15 cellular contexts compared by ENCODE assay signal in the genomic region with DNA sequence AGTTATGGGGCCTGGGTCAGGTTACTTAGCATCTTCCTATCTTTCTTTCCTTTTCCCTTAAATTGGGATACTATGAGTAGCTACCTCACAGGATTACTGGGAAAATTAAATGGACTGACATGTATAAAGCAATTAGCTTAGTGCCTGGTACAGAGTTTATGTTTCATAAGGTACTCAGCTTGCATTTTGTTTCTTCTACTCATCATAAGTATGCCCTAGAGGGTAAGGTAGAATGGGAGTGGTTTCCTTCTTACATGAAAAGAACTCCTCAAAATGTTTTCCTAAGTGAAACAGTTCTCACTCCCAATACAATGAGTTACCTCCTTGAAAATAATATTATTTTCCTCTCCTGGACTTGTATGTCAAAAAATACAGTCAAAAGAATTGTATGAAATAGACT.
DNase-seq lines count a peak whose midpoint lies in the region; ATAC-seq and TF ChIP-seq lines count a peak whose summit lies in the region.
"Had no signal": no experiment of that assay in that cellular context is flagged by ENCODE, and none has a peak within 500 bp of the region (broad histone marks: within the 10 kb centered on the region; RNA-seq: fewer than 3 reads in every experiment).

No MANE protein-coding gene starts in this region.

- no peak overlapping the region; the same call in 1 of the 2 replicates for H3K4me2 ChIP-seq in OCI-LY3 (ENCODE audit: low read length)
- H3K4me2 ChIP-seq: BLaER1 treated with 17β-estradiol and CSF1 and Interleukin-3, amounts not matched to agents 10 nM and 100 nM had no signal

- DNase-seq in HPDE6-E6E7 (ENCODE audit: extremely low spot score): peak; percentile 7
- peak; percentile 59 for DNase-seq in epithelial cell of esophagus (ENCODE audit: low read depth)
- DNase-seq in renal cortical epithelial cell (ENCODE audit: low read depth): peak; percentile 27
- DNase-seq in NCI-H146 treated with DMSO at 0.1 percent for 48 hours (lab: John Stamatoyannopoulos, UW; ENCODE audit: unreplicated experiment): no peak
- no peak for DNase-seq in HT-29 (ENCODE audit: low spot score)
- DNase-seq: Calu3; CD8-positive, alpha-beta T cell; DMS79 treated with DMSO at 0.1 percent for 48 hours; GF-D8; GOT3; H7 had no signal

- no peak for TF ChIP-seq CTCF in OCI-LY3 (IDR thresholded peaks at IDR 0.05; ENCODE audit: low read depth, low read length)
- TF ChIP-seq CTCF in epithelial cell of esophagus (IDR thresholded peaks at IDR 0.05; ENCODE audit: insufficient read depth, low read depth, low read length, missing control alignments): no peak

- H3K36me3 ChIP-seq in OCI-LY3 (replicated peaks; ENCODE audit: low read depth, low read length): peaks cover 19% of the 10 kb centered on the region
- H3K36me3 ChIP-seq: BLaER1 treated with 17β-estradiol and CSF1 and Interleukin-3, amounts not matched to agents 10 nM and 100 nM had no signal

- no peaks in the 10 kb centered on the region for H3K27me3 ChIP-seq in OCI-LY3 (ENCODE audit: low read depth, low read length)
- H3K27me3 ChIP-seq: BLaER1 treated with 17β-estradiol and CSF1 and Interleukin-3, amounts not matched to agents 10 nM and 100 nM had no signal

- peaks cover 67% of the 10 kb centered on the region for H3K4me1 ChIP-seq in OCI-LY3 (ENCODE audit: low read length)

- H4K20me1 ChIP-seq in OCI-LY3 (ENCODE audit: insufficient read depth, low read length): no peaks in the 10 kb centered on the region
- H4K20me1 ChIP-seq: BLaER1 treated with 17β-estradiol and CSF1 and Interleukin-3, amounts not matched to agents 10 nM and 100 nM had no signal

- peak overlapping the region; percentile 28 for H3K27ac ChIP-seq in OCI-LY3 (ENCODE audit: low read length)
- H3K27ac ChIP-seq: BLaER1 treated with 17β-estradiol and CSF1 and Interleukin-3, amounts not matched to agents 10 nM and 100 nM had no signal

- H3K4me3 ChIP-seq in OCI-LY3 (ENCODE audit: low read length): no peak overlapping the region
- no peak overlapping the region for H3K4me3 ChIP-seq in epithelial cell of esophagus (ENCODE audit: low read length)
- H3K4me3 ChIP-seq: BLaER1 treated with 17β-estradiol and CSF1 and Interleukin-3, amounts not matched to agents 10 nM and 100 nM had no signal

- no peak overlapping the region for H3K9ac ChIP-seq in OCI-LY3 (ENCODE audit: low read length)
- H3K9ac ChIP-seq: BLaER1 treated with 17β-estradiol and CSF1 and Interleukin-3, amounts not matched to agents 10 nM and 100 nM had no signal

- no peak for ATAC-seq in HG03175 (IDR thresholded peaks at IDR 0.05; ENCODE audit: unreplicated experiment)
- ATAC-seq: CD8-positive, alpha-beta T cell; HCT116 had no signal

- H3K79me2 ChIP-seq in OCI-LY3 (ENCODE audit: low read length): no peaks in the 10 kb centered on the region

- H3K9me3 ChIP-seq in OCI-LY3 (ENCODE audit: insufficient read depth, low read length): no peaks in the 10 kb centered on the region
- H3K9me3 ChIP-seq: BLaER1 treated with 17β-estradiol and CSF1 and Interleukin-3, amounts not matched to agents 10 nM and 100 nM had no signal

- H2AFZ ChIP-seq in OCI-LY3 (ENCODE audit: low read depth, low read length): no peak overlapping the region; the same call in 1 of the 2 replicates

Comparison
In these comparisons a context has a peak if more than half of its experiments do, and no peak if none do; other contexts are left out.
1. DNase-seq: peak in HPDE6-E6E7 (single experiment), epithelial cell of esophagus (single experiment) and renal cortical epithelial cell (single experiment); none in NCI-H146 treated with DMSO at 0.1 percent for 48 hours (single experiment) and HT-29 (single experiment).